Comparison of ENCODE assay signal across 3 cellular contexts in the genomic region with DNA sequence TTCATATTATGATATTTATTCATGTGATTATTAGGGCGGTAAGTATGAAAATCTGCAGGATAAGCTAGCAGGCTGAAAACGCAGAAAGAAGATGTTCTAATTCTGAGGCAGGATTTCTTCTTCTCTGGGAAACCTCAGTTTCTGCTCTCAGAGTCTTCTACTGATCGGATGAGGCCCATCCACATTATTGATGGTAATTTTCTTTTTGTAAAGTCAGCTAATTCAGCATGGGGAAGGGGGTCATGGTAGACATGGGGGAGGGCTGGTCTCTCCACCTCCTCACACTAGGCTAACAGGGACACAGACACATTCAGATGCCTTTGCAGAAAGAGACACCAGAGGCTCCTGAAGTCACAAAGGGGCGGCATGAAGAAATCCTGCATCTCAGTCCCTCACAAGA.
TF ChIP-seq lines count a peak whose summit lies in the region.

No MANE protein-coding gene starts in this region.

TF ChIP-seq in A549, 52 proteins besides CTCF, POLR2A, EP300 and RAD21:
- no peak for TF ChIP-seq SREBF2 (IDR thresholded peaks at IDR 0.05)
- peak; percentile 22 for TF ChIP-seq MAFK (IDR thresholded peaks at IDR 0.05; ENCODE audit: partially characterized antibody)

TF ChIP-seq in HEK293, 187 proteins besides CTCF, POLR2A, EP300 and RAD21:
- TF ChIP-seq ZNF670 (tag by site-specific recombination; IDR thresholded peaks at IDR 0.05; ENCODE audit: low read depth) (no peak), FEZF1 (tag by site-specific recombination; IDR thresholded peaks at IDR 0.05) (no peak), ZXDB (tag by site-specific recombination; IDR thresholded peaks at IDR 0.05) (no peak), ZNF10 (tag by site-specific recombination; IDR thresholded peaks at IDR 0.05) (peak; percentile 60; the same call in 1 of the 2 replicates)
- TF ChIP-seq, protein P1, sequence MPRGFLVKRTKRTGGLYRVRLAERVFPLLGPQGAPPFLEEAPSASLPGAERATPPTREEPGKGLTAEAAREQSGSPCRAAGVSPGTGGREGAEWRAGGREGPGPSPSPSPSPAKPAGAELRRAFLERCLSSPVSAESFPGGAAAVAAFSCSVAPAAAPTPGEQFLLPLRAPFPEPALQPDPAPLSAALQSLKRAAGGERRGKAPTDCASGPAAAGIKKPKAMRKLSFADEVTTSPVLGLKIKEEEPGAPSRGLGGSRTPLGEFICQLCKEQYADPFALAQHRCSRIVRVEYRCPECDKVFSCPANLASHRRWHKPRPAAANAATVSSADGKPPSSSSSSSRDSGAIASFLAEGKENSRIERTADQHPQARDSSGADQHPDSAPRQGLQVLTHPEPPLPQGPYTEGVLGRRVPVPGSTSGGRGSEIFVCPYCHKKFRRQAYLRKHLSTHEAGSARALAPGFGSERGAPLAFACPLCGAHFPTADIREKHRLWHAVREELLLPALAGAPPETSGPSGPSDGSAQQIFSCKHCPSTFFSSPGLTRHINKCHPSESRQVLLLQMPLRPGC (tag by site-specific recombination; IDR thresholded peaks at IDR 0.05): no peak
- TF ChIP-seq, protein P2, sequence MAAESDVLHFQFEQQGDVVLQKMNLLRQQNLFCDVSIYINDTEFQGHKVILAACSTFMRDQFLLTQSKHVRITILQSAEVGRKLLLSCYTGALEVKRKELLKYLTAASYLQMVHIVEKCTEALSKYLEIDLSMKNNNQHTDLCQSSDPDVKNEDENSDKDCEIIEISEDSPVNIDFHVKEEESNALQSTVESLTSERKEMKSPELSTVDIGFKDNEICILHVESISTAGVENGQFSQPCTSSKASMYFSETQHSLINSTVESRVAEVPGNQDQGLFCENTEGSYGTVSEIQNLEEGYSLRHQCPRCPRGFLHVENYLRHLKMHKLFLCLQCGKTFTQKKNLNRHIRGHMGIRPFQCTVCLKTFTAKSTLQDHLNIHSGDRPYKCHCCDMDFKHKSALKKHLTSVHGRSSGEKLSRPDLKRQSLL (tag by site-specific recombination; IDR thresholded peaks at IDR 0.05): no peak

TF ChIP-seq in K562, 482 proteins besides CTCF, POLR2A, EP300 and RAD21:
- TF ChIP-seq FOXP4 (CRISPR knock-in tag; IDR thresholded peaks at IDR 0.05; ENCODE audit: borderline replicate concordance) (no peak), ZNF766 (CRISPR knock-in tag; conservative IDR thresholded peaks at IDR 0.05) (no peak), BRF2 (IDR thresholded peaks at IDR 0.05; ENCODE audit: borderline replicate concordance, insufficient read depth, insufficient read length) (no peak), MYBL2 (IDR thresholded peaks at IDR 0.05; ENCODE audit: low read depth) (no peak), MYBL2 (CRISPR knock-in tag; IDR thresholded peaks at IDR 0.05; ENCODE audit: borderline replicate concordance) (no peak), MLLT1 (IDR thresholded peaks at IDR 0.05) (no peak), ZNF316 (IDR thresholded peaks at IDR 0.05) (peak; percentile 55; the same call in 1 of the 2 replicates), MAFG (tag; conservative IDR thresholded peaks at IDR 0.05) (peak; percentile 44), EWSR1 (IDR thresholded peaks at IDR 0.05; ENCODE audit: borderline replicate concordance, low read depth, partially characterized antibody) (no peak), DDX20 (tag; IDR thresholded peaks at IDR 0.05; ENCODE audit: low read depth) (no peak), ARHGAP35 (IDR thresholded peaks at IDR 0.05; ENCODE audit: partially characterized antibody) (no peak), FIP1L1 (IDR thresholded peaks at IDR 0.05; ENCODE audit: low read depth, low read length, poor library complexity, severe bottlenecking) (no peak)
- TF ChIP-seq, protein P3, sequence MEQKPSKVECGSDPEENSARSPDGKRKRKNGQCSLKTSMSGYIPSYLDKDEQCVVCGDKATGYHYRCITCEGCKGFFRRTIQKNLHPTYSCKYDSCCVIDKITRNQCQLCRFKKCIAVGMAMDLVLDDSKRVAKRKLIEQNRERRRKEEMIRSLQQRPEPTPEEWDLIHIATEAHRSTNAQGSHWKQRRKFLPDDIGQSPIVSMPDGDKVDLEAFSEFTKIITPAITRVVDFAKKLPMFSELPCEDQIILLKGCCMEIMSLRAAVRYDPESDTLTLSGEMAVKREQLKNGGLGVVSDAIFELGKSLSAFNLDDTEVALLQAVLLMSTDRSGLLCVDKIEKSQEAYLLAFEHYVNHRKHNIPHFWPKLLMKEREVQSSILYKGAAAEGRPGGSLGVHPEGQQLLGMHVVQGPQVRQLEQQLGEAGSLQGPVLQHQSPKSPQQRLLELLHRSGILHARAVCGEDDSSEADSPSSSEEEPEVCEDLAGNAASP (IDR thresholded peaks at IDR 0.05): no peak
